32 cellular contexts compared by ENCODE assay signal in the genomic region with DNA sequence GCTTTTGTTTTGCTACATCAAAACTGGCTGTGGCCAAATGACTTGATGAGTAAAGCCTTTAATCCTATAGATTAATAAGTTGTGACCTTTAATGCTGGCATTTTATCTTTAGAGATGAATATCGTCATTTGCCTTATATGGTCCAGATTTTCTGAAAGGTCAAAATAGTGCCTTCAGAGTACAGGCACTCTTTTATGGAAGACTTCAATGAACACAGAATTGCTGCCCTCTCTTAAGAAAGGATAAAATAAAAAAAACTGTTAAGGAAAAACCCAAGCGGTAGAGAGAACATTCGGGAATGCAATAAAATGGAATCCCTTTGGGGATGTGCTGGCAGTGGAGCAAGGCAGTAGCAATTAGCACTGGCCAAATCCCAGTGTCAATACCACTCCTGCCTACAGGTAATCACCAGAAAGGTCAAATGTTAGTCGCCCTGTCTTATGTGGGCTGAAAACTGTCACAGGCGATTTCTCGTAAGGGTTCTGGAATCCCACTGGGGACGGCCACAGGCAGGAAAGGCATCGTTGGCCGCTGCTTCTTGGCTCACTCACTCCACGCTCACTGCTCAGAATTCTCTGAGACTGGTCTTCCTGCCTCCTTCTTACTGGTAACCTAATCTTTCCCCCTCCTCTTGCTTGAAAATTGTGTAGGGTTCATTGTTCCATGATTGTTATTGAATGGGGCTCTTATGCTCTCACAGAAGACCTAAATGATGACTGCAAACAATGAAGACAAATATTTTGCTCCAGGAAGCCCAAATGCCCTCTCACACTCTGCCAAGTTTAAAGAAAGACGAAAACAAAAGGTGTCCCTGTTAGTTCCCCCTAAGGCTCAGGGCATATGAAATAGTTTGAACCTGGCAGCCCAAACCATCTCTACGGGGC. TPM values are rescaled to one million over a fixed set of nuclear protein-coding genes. Genes with fewer than 3 reads are reported as not detected.
DNase-seq lines count a peak whose midpoint lies in the region; FAIRE-seq and TF ChIP-seq lines count a peak whose summit lies in the region.
"Had no signal": no experiment of that assay in that cellular context is flagged by ENCODE, and none has a peak within 500 bp of the region (broad histone marks: within the 10 kb centered on the region; RNA-seq: fewer than 3 reads in every experiment).

No MANE protein-coding gene starts in this region.

- H3K27me3 ChIP-seq in ectodermal cell (ENCODE audit: control insufficient read depth, insufficient read depth, low read length, poor library complexity, severe bottlenecking) (no peaks in the 10 kb centered on the region), colonic mucosa (no peaks in the 10 kb centered on the region)
- H3K27me3 ChIP-seq: gastrocnemius medialis, Peyer's patch had no signal

- intact Hi-C loops in colonic mucosa (cut with DNase I): no loop called here

- no peaks in the 10 kb centered on the region for H3K9me3 ChIP-seq in ectodermal cell (ENCODE audit: control insufficient read depth, low read length)
- no peaks in the 10 kb centered on the region for H3K9me3 ChIP-seq in colonic mucosa
- H3K9me3 ChIP-seq: gastrocnemius medialis, Peyer's patch had no signal

- WGBS in ectodermal cell, 2 experiments: 92 to 94% methylated on average over 12 of the region's 12 CpGs

- no peak for TF ChIP-seq CTCF in colonic mucosa (IDR thresholded peaks at IDR 0.05)

- no peak overlapping the region for H3K9ac ChIP-seq in colonic mucosa (ENCODE audit: low read depth in 2 of 2, low read length in 2 of 2)
- H3K9ac ChIP-seq: KMS-11 had no signal

- H3K4me1 ChIP-seq in ectodermal cell (ENCODE audit: control insufficient read depth, insufficient read depth, low read length) (no peaks in the 10 kb centered on the region), colonic mucosa (no peaks in the 10 kb centered on the region)
- H3K4me1 ChIP-seq: gastrocnemius medialis, Peyer's patch had no signal

- H3K36me3 ChIP-seq in ectodermal cell (ENCODE audit: control insufficient read depth, insufficient read depth, low read length): no peaks in the 10 kb centered on the region
- no peaks in the 10 kb centered on the region for H3K36me3 ChIP-seq in colonic mucosa
- H3K36me3 ChIP-seq: gastrocnemius medialis, Peyer's patch had no signal

- DNase-seq in NCI-H1105 treated with DMSO at 0.1 percent for 48 hours (lab: John Stamatoyannopoulos, UW) (peak; percentile 20), NCI-H1105 (lab: John Stamatoyannopoulos, UW) (no peak), NCI-H748 (lab: John Stamatoyannopoulos, UW; ENCODE audit: unreplicated experiment) (peak; percentile 78), substantia nigra (lab: John Stamatoyannopoulos, UW) (peak in 2 of 49 donors; percentile 24 to 28), RCC 7860 (ENCODE audit: low spot score) (no peak), colonic mucosa (no peak)
- DNase-seq in stimulated activated CD4-positive, alpha-beta T cell treated with anti-CD3 and anti-CD28 coated beads, Interleukin-4, amount 100 ng/mL, for 24 hours: no peak
- DNase-seq: activated CD4-positive, alpha-beta memory T cell treated with anti-CD3 and anti-CD28 coated beads for 36 hours; activated CD4-positive, alpha-beta T cell treated with anti-CD3 and anti-CD28 coated beads for 1 hour; activated CD8-positive, alpha-beta memory T cell treated with anti-CD3 and anti-CD28 coated beads, Interleukin-2, amount 50 U/mL, for 48 hours; activated naive CD4-positive, alpha-beta T cell treated with Interleukin-2 at 50 U/mL for 16 hours; CD4-positive, CD25-positive, alpha-beta regulatory T cell; gastrocnemius medialis; HCEC 1CT; left colon; mammary epithelial cell; MM.1S; NCI-H146; NCI-H2171; NCI-H524 treated with DMSO at 0.1 percent for 48 hours; nephron progenitor cell; Peyer's patch; SHP77 treated with DMSO at 0.1 percent for 48 hours; stimulated activated naive CD8-positive, alpha-beta T cell treated with anti-CD3 and anti-CD28 coated beads, Interleukin-15, Interleukin-2, amounts not matched to agents 100 U/mL and 50 U/mL, for 24 hours had no signal

- no peak for FAIRE-seq in RCC 7860 (lab: Jason Lieb, UNC)
- FAIRE-seq: D721Med, endothelial cell of umbilical vein, GM12891, urothelium cell line had no signal

- H3K27ac ChIP-seq in ectodermal cell (ENCODE audit: insufficient read depth, low read depth, low read length, poor library complexity, severe bottlenecking) (peak overlapping the region; percentile 4), substantia nigra (ENCODE audit: low read depth, low read length, poor library complexity, severe bottlenecking) (peak overlapping the region; percentile 67), colonic mucosa (no peak overlapping the region)
- H3K27ac ChIP-seq: gastrocnemius medialis, HL-60, KMS-11, Peyer's patch, skin epidermis had no signal

- H3K4me3 ChIP-seq in ectodermal cell (ENCODE audit: insufficient read depth, low read depth, low read length): no peak overlapping the region
- H3K4me3 ChIP-seq in colonic mucosa: no peak overlapping the region
- H3K4me3 ChIP-seq: gastrocnemius medialis, Peyer's patch, skin epidermis had no signal

RNA-seq across cellular contexts. Expression of gene HSBP1, which starts 45.4 kb away (rescaled TPM):
- 208 TPM for polyA plus RNA-seq in ectodermal cell (2013, experiment 1 of 4)
- polyA plus RNA-seq in ectodermal cell (2013, experiment 2 of 4): 204 TPM
- 177 TPM for polyA plus RNA-seq in ectodermal cell (2013, experiment 3 of 4)
- 218 TPM for polyA plus RNA-seq in ectodermal cell (2013, experiment 4 of 4)
- 100 to 1,000 TPM; 112 to 134 TPM for total RNA-seq in colonic mucosa

Comparison
In these comparisons a context has a peak if more than half of its experiments do, and no peak if none do; other contexts are left out.
1. DNase-seq: peak in NCI-H1105 treated with DMSO at 0.1 percent for 48 hours (single experiment) and NCI-H748 (single experiment); none in NCI-H1105 (single experiment), stimulated activated CD4-positive, alpha-beta T cell treated with anti-CD3 and anti-CD28 coated beads, Interleukin-4, amount 100 ng/mL, for 24 hours (single experiment), RCC 7860 (single experiment) and colonic mucosa (single experiment).